In genomic region chr10:129035052-129035805, GRCh38 we compare ENCODE assay signal across 13 cellular contexts.
A peak's percentile ranks its signal among the peaks of the same experiment; 100 is the strongest.
DNase-seq lines count a peak whose midpoint lies in the region; ATAC-seq and TF ChIP-seq lines count a peak whose summit lies in the region.
"Had no signal": no experiment of that assay in that cellular context is flagged by ENCODE, and none has a peak within 500 bp of the region (broad histone marks: within the 10 kb centered on the region; RNA-seq: fewer than 3 reads in every experiment).

No MANE protein-coding gene starts in this region.

- H3K9me3 Mint-ChIP-seq in activated T-helper 1 cell treated with anti-CD3 and anti-CD28 coated beads, Interleukin-12 subunit alpha, Interleukin-12 subunit beta, Interleukin-2, Interleukin-4 antibody, amounts not matched to agents 30 ng/mL and 10 ng/mL and 1 ng/mL, durations not matched to agents 14 hours and 24 hours and 36 hours: no peaks in the 10 kb centered on the region
- H3K9me3 Mint-ChIP-seq: activated B cell treated with CpG ODN at 0.5 μM for 24 hours had no signal

- H3K27me3 ChIP-seq in mesenchymal stem cell (ENCODE audit: control insufficient read depth in 1 of 2, insufficient read depth in 1 of 2, low read length in 2 of 2) (peaks cover 7 to 12% of the 10 kb centered on the region in 2 experiments), transverse colon (peaks cover 66% of the 10 kb centered on the region), left lung (peaks cover 34 to 83% of the 10 kb centered on the region in 2 donors)
- H3K27me3 ChIP-seq: colonic mucosa had no signal

- H3K4me1 Mint-ChIP-seq in activated T-helper 1 cell treated with anti-CD3 and anti-CD28 coated beads, Interleukin-12 subunit alpha, Interleukin-12 subunit beta, Interleukin-2, Interleukin-4 antibody, amounts not matched to agents 30 ng/mL and 10 ng/mL and 1 ng/mL, durations not matched to agents 14 hours and 24 hours and 36 hours (ENCODE audit: low read depth): peaks cover 25% of the 10 kb centered on the region

- peak overlapping the region; percentile 41 for H3K4me2 ChIP-seq in mesenchymal stem cell (ENCODE audit: low read length, poor library complexity, severe bottlenecking)
- H3K4me2 ChIP-seq: A549 had no signal

- in situ Hi-C loops in transverse colon (cut with MboI; ENCODE audit: low pct_ligation_motif_present in 1 of 4, low pct_unique_long_range_greater_than_20kb in 1 of 4, low sequenced_read_pairs in 3 of 4): loop anchor here in 3 of 4 donors (10.0 to 25.0 kb wide), 3 partner anchors 940 to 1077 kb away; partner anchors contain the start of gene C10orf143 (in 1 of the 3)

- peak; percentile 36 for DNase-seq in NK-92 treated with Interleukin-12 subunit alpha and Interleukin-12 subunit beta, amount 100 ng/mL, for 24 hours (lab: John Stamatoyannopoulos, UW)
- DNase-seq in NK-92 (lab: John Stamatoyannopoulos, UW; ENCODE audit: unreplicated experiment): no peak
- DNase-seq in activated T-helper 1 cell treated with anti-CD3 and anti-CD28 coated beads, Interleukin-12 subunit alpha, Interleukin-12 subunit beta, Interleukin-2, Interleukin-4 antibody, amounts not matched to agents 30 ng/mL and 10 ng/mL and 1 ng/mL, durations not matched to agents 14 hours and 24 hours and 36 hours (ENCODE audit: low spot score): peak; percentile 42
- no peak for DNase-seq in mesenchymal stem cell
- peak; percentile 19 for DNase-seq in transverse colon
- no peak for DNase-seq in left lung
- no peak for DNase-seq in SHP77 treated with DMSO at 0.1 percent for 48 hours (lab: John Stamatoyannopoulos, UW)
- DNase-seq in NCI-H345 treated with DMSO at 0.1 percent for 48 hours (lab: John Stamatoyannopoulos, UW; ENCODE audit: unreplicated experiment): no peak
- DNase-seq: activated B cell treated with CpG ODN at 0.5 μM for 24 hours, colonic mucosa, NCI-H526, substantia nigra had no signal

- no peak overlapping the region for H2BK12ac ChIP-seq in mesenchymal stem cell (ENCODE audit: low read length in 2 of 2)

- H3K27ac ChIP-seq in mesenchymal stem cell (ENCODE audit: low read length, poor library complexity, severe bottlenecking) (no peak overlapping the region), transverse colon (no peak overlapping the region), left lung (no peak overlapping the region)
- H3K27ac ChIP-seq: A549, colonic mucosa had no signal

- no peak for TF ChIP-seq POLR2A in transverse colon (IDR thresholded peaks at IDR 0.05)

- no peak for TF ChIP-seq CTCF in transverse colon (IDR thresholded peaks at IDR 0.05)
- no peak for TF ChIP-seq CTCF in left lung (IDR thresholded peaks at IDR 0.05)

- no peak overlapping the region for H3K18ac ChIP-seq in mesenchymal stem cell (ENCODE audit: low read depth in 1 of 2, low read length in 2 of 2)

- H3K27me3 Mint-ChIP-seq in activated T-helper 1 cell treated with anti-CD3 and anti-CD28 coated beads, Interleukin-12 subunit alpha, Interleukin-12 subunit beta, Interleukin-2, Interleukin-4 antibody, amounts not matched to agents 30 ng/mL and 10 ng/mL and 1 ng/mL, durations not matched to agents 14 hours and 24 hours and 36 hours (ENCODE audit: insufficient read depth): peaks cover 22% of the 10 kb centered on the region

- no peak overlapping the region for H2BK5ac ChIP-seq in mesenchymal stem cell (ENCODE audit: low read depth, low read length, poor library complexity, severe bottlenecking)

- H3K4me1 ChIP-seq in mesenchymal stem cell (ENCODE audit: control insufficient read depth, insufficient read depth, low read depth, low read length) (peaks cover 7% of the 10 kb centered on the region), transverse colon (peaks cover 0 to 6% (median 0%) of the 10 kb centered on the region in 4 donors), left lung (no peaks in the 10 kb centered on the region)
- H3K4me1 ChIP-seq: A549, colonic mucosa had no signal

- intact Hi-C loops in activated T-helper 1 cell treated with anti-CD3 and anti-CD28 coated beads, Interleukin-12 subunit alpha, Interleukin-12 subunit beta, Interleukin-2, Interleukin-4 antibody, amounts not matched to agents 30 ng/mL and 10 ng/mL and 1 ng/mL, durations not matched to agents 14 hours and 24 hours and 36 hours (cut with micrococcal nuclease): loop anchor here (10.0 kb wide), 2 partner anchors 430 to 830 kb away; partner anchors contain the start of gene MGMT
- intact Hi-C loops in transverse colon (cut with DNase I; ENCODE audit: low total_unique reads) (loop anchor here (10.0 kb wide), 1 partner anchor 300 kb away; no protein-coding TSS in a partner anchor), left lung (cut with DNase I) (loop anchor here in 1 of 2 donors (10.0 kb wide), 1 partner anchor 930 kb away; the partner anchor contains the start of gene EBF3)

- no peak overlapping the region for H2AFZ ChIP-seq in mesenchymal stem cell (ENCODE audit: low read depth, low read length)

- WGBS in mesenchymal stem cell: 77% methylated on average over 23 of the region's 24 CpGs
- 38 to 50% methylated on average over 16 to 24 of the region's 24 CpGs for WGBS in transverse colon (ENCODE audit: low coverage in 1 of 2), 2 donors

- H3K9me3 ChIP-seq in mesenchymal stem cell (ENCODE audit: control insufficient read depth, low read length) (no peaks in the 10 kb centered on the region), transverse colon (no peaks in the 10 kb centered on the region), left lung (no peaks in the 10 kb centered on the region)
- H3K9me3 ChIP-seq: A549, colonic mucosa had no signal

- H2AK5ac ChIP-seq in mesenchymal stem cell (ENCODE audit: low read length, severe bottlenecking): no peak overlapping the region

- peak overlapping the region; percentile 48 for H3K4me3 Mint-ChIP-seq in activated T-helper 1 cell treated with anti-CD3 and anti-CD28 coated beads, Interleukin-12 subunit alpha, Interleukin-12 subunit beta, Interleukin-2, Interleukin-4 antibody, amounts not matched to agents 30 ng/mL and 10 ng/mL and 1 ng/mL, durations not matched to agents 14 hours and 24 hours and 36 hours
- H3K4me3 Mint-ChIP-seq: activated B cell treated with CpG ODN at 0.5 μM for 24 hours had no signal

- H3K36me3 Mint-ChIP-seq in activated T-helper 1 cell treated with anti-CD3 and anti-CD28 coated beads, Interleukin-12 subunit alpha, Interleukin-12 subunit beta, Interleukin-2, Interleukin-4 antibody, amounts not matched to agents 30 ng/mL and 10 ng/mL and 1 ng/mL, durations not matched to agents 14 hours and 24 hours and 36 hours (ENCODE audit: low read depth): no peaks in the 10 kb centered on the region

- no peak overlapping the region for H2BK120ac ChIP-seq in mesenchymal stem cell (ENCODE audit: low read depth, low read length)

- no peak overlapping the region for H4K91ac ChIP-seq in mesenchymal stem cell (ENCODE audit: low read length)

- TF ChIP-seq EP300 in transverse colon (IDR thresholded peaks at IDR 0.05; ENCODE audit: low read depth): no peak

- H2BK15ac ChIP-seq in mesenchymal stem cell (ENCODE audit: low read depth, poor library complexity, severe bottlenecking): no peak overlapping the region

- H3K9ac ChIP-seq in mesenchymal stem cell (ENCODE audit: low read length): no peak overlapping the region

- H3K23ac ChIP-seq in mesenchymal stem cell (ENCODE audit: low read length in 2 of 2): no peak overlapping the region

- H3K79me1 ChIP-seq in mesenchymal stem cell (replicated peaks; ENCODE audit: low read length, poor library complexity, severe bottlenecking): no peaks in the 10 kb centered on the region

- no peak for ATAC-seq in left lung
- ATAC-seq: A549 had no signal

- no peak overlapping the region for H4K8ac ChIP-seq in mesenchymal stem cell (ENCODE audit: low read length)

- H3K27ac Mint-ChIP-seq in activated T-helper 1 cell treated with anti-CD3 and anti-CD28 coated beads, Interleukin-12 subunit alpha, Interleukin-12 subunit beta, Interleukin-2, Interleukin-4 antibody, amounts not matched to agents 30 ng/mL and 10 ng/mL and 1 ng/mL, durations not matched to agents 14 hours and 24 hours and 36 hours: peak overlapping the region; percentile 45
- H3K27ac Mint-ChIP-seq: activated B cell treated with CpG ODN at 0.5 μM for 24 hours had no signal

- H3K36me3 ChIP-seq in mesenchymal stem cell (ENCODE audit: control insufficient read depth in 1 of 2, insufficient read depth in 2 of 2, low read depth in 1 of 2, low read length in 2 of 2) (no peaks in the 10 kb centered on the region), transverse colon (no peaks in the 10 kb centered on the region), left lung (no peaks in the 10 kb centered on the region)
- H3K36me3 ChIP-seq: colonic mucosa had no signal

- no peak overlapping the region for H3K14ac ChIP-seq in mesenchymal stem cell (ENCODE audit: low read length in 2 of 2)

- H3K4me3 ChIP-seq in mesenchymal stem cell (ENCODE audit: insufficient read depth in 1 of 2, low read depth in 1 of 2, low read length in 2 of 2): no peak overlapping the region
- H3K4me3 ChIP-seq in transverse colon: no peak overlapping the region
- no peak overlapping the region for H3K4me3 ChIP-seq in left lung
- H3K4me3 ChIP-seq: A549, colonic mucosa had no signal

- H3K4ac ChIP-seq in mesenchymal stem cell (ENCODE audit: low read depth in 1 of 2, low read length in 2 of 2): no peak overlapping the region

Comparison
In these comparisons a context has a peak if more than half of its experiments do, and no peak if none do; other contexts are left out.
1. DNase-seq: peak in NK-92 treated with Interleukin-12 subunit alpha and Interleukin-12 subunit beta, amount 100 ng/mL, for 24 hours (single experiment), activated T-helper 1 cell treated with anti-CD3 and anti-CD28 coated beads, Interleukin-12 subunit alpha, Interleukin-12 subunit beta, Interleukin-2, Interleukin-4 antibody, amounts not matched to agents 30 ng/mL and 10 ng/mL and 1 ng/mL, durations not matched to agents 14 hours and 24 hours and 36 hours (single experiment) and transverse colon (single experiment); none in NK-92 (single experiment), mesenchymal stem cell (single experiment), left lung (0 of 2), SHP77 treated with DMSO at 0.1 percent for 48 hours (single experiment) and NCI-H345 treated with DMSO at 0.1 percent for 48 hours (single experiment).